Comparison of ENCODE assay signal across 7 cellular contexts in the genomic region with DNA sequence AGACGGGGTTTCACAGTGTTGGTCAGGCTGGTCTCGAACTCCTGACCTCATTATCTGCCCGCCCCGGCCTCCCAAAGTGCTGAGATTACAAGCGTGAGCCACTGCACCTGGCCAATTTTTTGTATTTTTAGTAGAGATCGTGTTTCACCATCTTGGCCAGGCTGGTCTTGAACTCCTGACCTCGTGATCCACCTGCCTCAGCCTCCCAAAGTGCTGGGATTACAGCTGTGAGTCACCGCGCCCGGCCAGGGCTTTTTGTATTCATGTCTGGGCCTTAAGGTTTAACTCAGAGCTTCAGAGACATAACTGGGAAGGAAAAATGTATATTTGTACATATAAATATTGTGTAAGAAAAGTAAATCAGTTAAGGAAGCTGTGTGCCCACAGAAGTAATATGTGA. TPM values are rescaled to one million over a fixed set of nuclear protein-coding genes. Genes with fewer than 3 reads are reported as not detected.
DNase-seq lines count a peak whose midpoint lies in the region; TF ChIP-seq lines count a peak whose summit lies in the region.
"Not testable (repeated sequence)": the region's sequence is repeated elsewhere in the genome, so short reads cannot be mapped to it uniquely, and the experiment has no call there.

No MANE protein-coding gene starts in this region.

- H3K4me3 Mint-ChIP-seq in osteocyte (ENCODE audit: unreplicated experiment); type B pancreatic cell: not testable (repeated sequence)

- H3K79me2 ChIP-seq in PC-9 (ENCODE audit: low read depth): not testable (repeated sequence)

- not testable (repeated sequence) for TF ChIP-seq CTCF in PC-9 (conservative IDR thresholded peaks at IDR 0.05); VCaP (conservative IDR thresholded peaks at IDR 0.05); coronary artery (IDR thresholded peaks at IDR 0.05); right atrium auricular region (IDR thresholded peaks at IDR 0.05); osteocyte (IDR thresholded peaks at IDR 0.05); type B pancreatic cell (conservative IDR thresholded peaks at IDR 0.05)

- not testable (repeated sequence) for H3K36me3 ChIP-seq in PC-9 (ENCODE audit: low read depth); right atrium auricular region

- intact Hi-C loops in PC-9 (cut with micrococcal nuclease; ENCODE audit: unreplicated experiment): loop anchor here (10.0 kb wide), 1 partner anchor 50 kb away; no protein-coding TSS in a partner anchor

- not testable (repeated sequence) for H3K36me3 Mint-ChIP-seq in osteocyte (ENCODE audit: unreplicated experiment); type B pancreatic cell

- CTCF ChIA-PET in PC-9 (lab: Charles Lee): interaction anchor here (0.5 to 0.6 kb wide), 2 partner anchors 13 to 104 kb away, joined by 9 to 12 read pairs; no protein-coding TSS in a partner anchor

- DNase-seq in Daoy (ENCODE audit: low read depth): peak; percentile 10
- not testable (repeated sequence) for DNase-seq in PC-9
- peak; percentile 54 for DNase-seq in coronary artery (ENCODE audit: low spot score)
- DNase-seq in right atrium auricular region (ENCODE audit: low spot score): peak; percentile 21
- peak; percentile 38 for DNase-seq in osteocyte (ENCODE audit: extremely low spot score, unreplicated experiment)
- peak; percentile 25 for DNase-seq in type B pancreatic cell (ENCODE audit: extremely low spot score, unreplicated experiment)

- peak overlapping the region; percentile 96; the same call in 1 of the 2 replicates for H3K27ac ChIP-seq in PC-9
- H3K27ac ChIP-seq in VCaP: peak overlapping the region; percentile 54; the same call in 1 of the 2 replicates
- H3K27ac ChIP-seq in coronary artery, right atrium auricular region: not testable (repeated sequence)

- not testable (repeated sequence) for BruUV-seq in PC-9 (replicated peaks; lab: Mats Ljungman, UMichigan)

- H3K4me1 Mint-ChIP-seq in osteocyte (ENCODE audit: unreplicated experiment): peaks cover 11% of the 10 kb centered on the region
- H3K4me1 Mint-ChIP-seq in type B pancreatic cell (ENCODE audit: unreplicated experiment): peaks cover 32% of the 10 kb centered on the region

- not testable (repeated sequence) for H3K27ac Mint-ChIP-seq in osteocyte (ENCODE audit: unreplicated experiment); type B pancreatic cell

- H3K4me1 ChIP-seq in PC-9 (replicated peaks; ENCODE audit: insufficient read depth) (peaks cover 51% of the 10 kb centered on the region), right atrium auricular region (peaks cover 0 to 22% of the 10 kb centered on the region in 2 donors)

- not testable (repeated sequence) for H3K27me3 ChIP-seq in PC-9 (ENCODE audit: insufficient read depth, low read depth); right atrium auricular region

- H4K20me1 ChIP-seq in PC-9 (ENCODE audit: insufficient read depth): not testable (repeated sequence)

- H3K27me3 Mint-ChIP-seq in osteocyte (ENCODE audit: unreplicated experiment); type B pancreatic cell: not testable (repeated sequence)

- POLR2A ChIA-PET in PC-9 (lab: Charles Lee; ENCODE audit: unreplicated experiment): interaction anchor here (0.7 kb wide), 1 partner anchor 107 kb away, joined by 9 read pairs; no protein-coding TSS in a partner anchor

- not testable (repeated sequence) for H3K4me3 ChIP-seq in PC-9, coronary artery, right atrium auricular region

- H2AFZ ChIP-seq in PC-9: not testable (repeated sequence)

- H3K9me3 Mint-ChIP-seq in osteocyte (ENCODE audit: unreplicated experiment); type B pancreatic cell: not testable (repeated sequence)

- not testable (repeated sequence) for H3K4me2 ChIP-seq in PC-9

- H3K9me3 ChIP-seq in PC-9 (ENCODE audit: insufficient read depth, low read depth); right atrium auricular region: not testable (repeated sequence)

- not testable (repeated sequence) for H3K9me2 ChIP-seq in PC-9 (ENCODE audit: insufficient read depth)

- H3F3A ChIP-seq in PC-9 (ENCODE audit: insufficient read depth, low read depth): peaks cover 58% of the 10 kb centered on the region

RNA-seq across cellular contexts. Expression of gene BCAS4, which starts 29.6 kb away (rescaled TPM):
- total RNA-seq in Daoy (2014; rRNA removed; shearing (Covaris generic)): 10.9 and 16.1 TPM in 2 replicates
- total RNA-seq in PC-9 (2021): 7.6 and 12.4 TPM in 2 replicates
- total RNA-seq in right atrium auricular region: 1 to 10 TPM; 1.5 to 2.2 TPM
- total RNA-seq in osteocyte: 3.5 and 4.2 TPM in 2 replicates
- total RNA-seq in type B pancreatic cell (ENCODE audit: low replicate concordance): 6.3 and 9.3 TPM in 2 replicates

RNA-seq across cellular contexts. Expression of gene PARD6B, which starts 33.9 kb away (rescaled TPM):
- total RNA-seq in Daoy (2014; rRNA removed; shearing (Covaris generic)): 5.2 and 26.0 TPM in 2 replicates
- 52.2 and 80.3 TPM in 2 replicates for total RNA-seq in PC-9 (2021)
- total RNA-seq in right atrium auricular region: 1 to 10 TPM; 4.4 to 5.9 TPM
- 0.97 and 1.1 TPM in 2 replicates for total RNA-seq in osteocyte
- 27.7 and 50.0 TPM in 2 replicates for total RNA-seq in type B pancreatic cell (ENCODE audit: low replicate concordance)
